Comparison of ENCODE assay signal across 8 cellular contexts in the genomic region with DNA sequence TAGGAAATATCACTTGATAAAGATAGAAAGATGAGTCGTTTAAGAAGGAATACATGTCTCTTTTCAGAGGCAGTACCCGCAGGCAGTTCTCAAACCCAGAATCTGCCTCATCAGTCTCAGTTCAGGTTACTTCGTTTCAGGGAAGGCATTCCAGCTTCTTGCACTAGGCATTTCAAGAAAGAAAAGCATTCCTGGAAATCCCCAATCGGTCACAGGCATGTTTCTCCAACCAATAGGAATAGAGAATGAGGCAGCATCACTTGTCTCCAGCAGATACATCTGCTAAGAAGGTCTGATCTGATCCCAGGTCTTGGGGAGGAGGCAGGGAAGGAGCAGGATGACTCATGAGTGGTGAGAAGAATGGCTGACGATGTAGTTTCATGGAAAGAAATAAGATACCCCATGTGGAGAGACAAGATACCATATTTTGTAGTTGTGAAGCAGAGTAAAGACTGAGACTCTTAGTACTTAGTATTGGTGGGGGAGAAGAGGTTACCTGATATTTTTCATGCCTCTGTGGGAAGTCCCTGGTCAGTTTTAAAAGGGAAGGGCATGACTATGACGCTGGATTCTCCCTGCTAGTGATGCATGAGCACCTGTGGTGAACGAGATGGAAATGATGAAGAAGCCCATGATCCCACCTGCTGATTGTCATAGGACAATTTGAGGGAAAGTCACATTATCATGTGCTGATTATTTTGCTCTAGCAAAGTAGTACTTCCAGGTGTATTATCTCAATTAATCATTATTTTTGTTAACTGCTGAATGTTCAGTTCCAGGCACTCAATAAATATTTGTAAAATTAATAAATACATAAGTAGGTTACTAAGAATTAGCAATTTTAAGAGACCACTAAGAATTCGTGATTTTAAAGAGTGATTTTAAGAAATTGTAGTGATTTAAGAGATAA. TPM values are rescaled to one million over a fixed set of nuclear protein-coding genes. Genes with fewer than 3 reads are reported as not detected.
A peak's percentile ranks its signal among the peaks of the same experiment; 100 is the strongest.
DNase-seq lines count a peak whose midpoint lies in the region; ATAC-seq, FAIRE-seq and TF ChIP-seq lines count a peak whose summit lies in the region.

No MANE protein-coding gene starts in this region.

- peak overlapping the region; percentile 78 for H2AFZ ChIP-seq in smooth muscle cell (ENCODE audit: low read depth)

- no peaks in the 10 kb centered on the region for H3K79me2 ChIP-seq in smooth muscle cell (ENCODE audit: low read depth)

- H3K4me3 ChIP-seq in GM06990 (replicated peaks; ENCODE audit: low read depth, low read length) (peak overlapping the region; percentile 5), iPS-18a (ENCODE audit: low read length) (peak overlapping the region; percentile 48), smooth muscle cell (no peak overlapping the region)

- peak; percentile 81 for FAIRE-seq in HTR-8/SVneo (lab: Jason Lieb, UNC)

- H3F3A ChIP-seq in smooth muscle cell (ENCODE audit: low read depth) = no peaks in the 10 kb centered on the region

- H3K36me3 ChIP-seq in GM06990 (ENCODE audit: control insufficient read depth, insufficient read depth, low read length) (no peaks in the 10 kb centered on the region), iPS-18a (ENCODE audit: control insufficient read depth, low read depth, low read length) (no peaks in the 10 kb centered on the region), smooth muscle cell (ENCODE audit: low read depth) (no peaks in the 10 kb centered on the region)

- H3K9me3 ChIP-seq in iPS-18a (ENCODE audit: control insufficient read depth, low read depth, low read length) = no peaks in the 10 kb centered on the region
- no peaks in the 10 kb centered on the region for H3K9me3 ChIP-seq in smooth muscle cell (replicated peaks; ENCODE audit: low read depth)

- H4K20me1 ChIP-seq in smooth muscle cell (ENCODE audit: low read depth) = no peaks in the 10 kb centered on the region

- WGBS in smooth muscle cell (ENCODE audit: low lambda C conversion rate) = 21% methylated on average over 8 of the region's 8 CpGs

- peaks cover 7% of the 10 kb centered on the region for H3K4me1 ChIP-seq in iPS-18a (ENCODE audit: control insufficient read depth, low read depth, low read length)
- H3K4me1 ChIP-seq in smooth muscle cell (ENCODE audit: low read depth) = peaks cover 5% of the 10 kb centered on the region

- TF ChIP-seq CTCF in GM06990 (IDR thresholded peaks at IDR 0.05; ENCODE audit: insufficient read depth, low read length, poor library complexity, severe bottlenecking) = no peak
- no peak for TF ChIP-seq CTCF in smooth muscle cell (IDR thresholded peaks at IDR 0.05; ENCODE audit: borderline replicate concordance, insufficient read depth, poor library complexity, severe bottlenecking)

- H3K27ac ChIP-seq in iPS-18a (ENCODE audit: low read length) (peak overlapping the region; percentile 68), smooth muscle cell (ENCODE audit: low read depth) (peak overlapping the region; percentile 93)

- H3K9ac ChIP-seq in iPS-18a (ENCODE audit: low read length) (no peak overlapping the region), smooth muscle cell (ENCODE audit: low read depth) (peak overlapping the region; percentile 82)

- peak overlapping the region; percentile 70 for H3K4me2 ChIP-seq in smooth muscle cell

- H3K27me3 ChIP-seq in GM06990 (replicated peaks; ENCODE audit: control insufficient read depth, insufficient read depth, low read length) (no peaks in the 10 kb centered on the region), iPS-18a (ENCODE audit: control insufficient read depth, insufficient read depth, low read length) (no peaks in the 10 kb centered on the region), smooth muscle cell (ENCODE audit: low read depth) (no peaks in the 10 kb centered on the region)

- ATAC-seq in GM21529 (IDR thresholded peaks at IDR 0.05; ENCODE audit: unreplicated experiment) = peak; percentile 88

- DNase-seq in GM06990 (ENCODE audit: extremely low read depth, insufficient read length) (peak; percentile 84), HTR-8/SVneo (ENCODE audit: insufficient read length, low spot score) (peak; percentile 93), SKM-1 treated with dmso at 0.1 percent for 144 hours (lab: John Stamatoyannopoulos, UW; ENCODE audit: unreplicated experiment) (peak; percentile 81), brain pericyte (ENCODE audit: low read depth, low spot score) (peak; percentile 84), smooth muscle cell (lab: John Stamatoyannopoulos, UW; ENCODE audit: unreplicated experiment) (peak; percentile 17), NCI-H510A treated with DMSO at 0.1 percent for 48 hours (lab: John Stamatoyannopoulos, UW) (no peak)

RNA-seq across cellular contexts. Expression of a gene that starts 20.3 kb away (rescaled TPM):
- 22.4 and 32.9 TPM in 2 replicates for total RNA-seq in smooth muscle cell
- polyA plus RNA-seq in smooth muscle cell = 28.5 and 82.4 TPM in 2 replicates

RNA-seq across cellular contexts. Expression of a gene that starts 27.2 kb away (rescaled TPM):
- 1.0 TPM in 1 of 2 replicates, not detected in the other for total RNA-seq in smooth muscle cell
- not detected in 2 replicates for polyA plus RNA-seq in smooth muscle cell

RNA-seq across cellular contexts. Expression of a gene that starts 56.5 kb away (rescaled TPM):
- 6.5 and 6.6 TPM in 2 replicates for total RNA-seq in smooth muscle cell
- 8.7 and 28.0 TPM in 2 replicates for polyA plus RNA-seq in smooth muscle cell
